17 cellular contexts compared by ENCODE assay signal in genomic region chr7:90705391-90706066, GRCh38.
DNase-seq lines count a peak whose midpoint lies in the region; ATAC-seq and TF ChIP-seq lines count a peak whose summit lies in the region.
"Had no signal": no experiment of that assay in that cellular context is flagged by ENCODE, and none has a peak within 500 bp of the region (broad histone marks: within the 10 kb centered on the region; RNA-seq: fewer than 3 reads in every experiment).

No MANE protein-coding gene starts in this region.

- H4K20me1 ChIP-seq in osteoblast (ENCODE audit: insufficient read depth, low read length): peaks cover 16% of the 10 kb centered on the region

- H3K9me3 ChIP-seq in left lung: no peaks in the 10 kb centered on the region
- no peaks in the 10 kb centered on the region for H3K9me3 ChIP-seq in osteoblast (ENCODE audit: low read depth, low read length)
- H3K9me3 ChIP-seq: BE2C had no signal

- H3K4me3 ChIP-seq in left lung: no peak overlapping the region
- H3K4me3 ChIP-seq in osteoblast (ENCODE audit: insufficient read depth, low read length): no peak overlapping the region
- H3K4me3 ChIP-seq: PC-9 had no signal

- no peaks in the 10 kb centered on the region for H3K27me3 Mint-ChIP-seq in stimulated activated memory B cell treated with anti-CD40 and anti-IgM and Interleukin-4, amounts not matched to agents 10 μg/mL and 1 μg/mL and 100 μg/mL, for 72 hours

- H3K4me1 ChIP-seq in left lung: peaks cover 4 to 15% of the 10 kb centered on the region in 2 donors
- peaks cover 21% of the 10 kb centered on the region for H3K4me1 ChIP-seq in osteoblast (ENCODE audit: insufficient read depth, low read length)
- H3K4me1 ChIP-seq: BE2C had no signal

- H3K36me3 ChIP-seq in left lung (no peaks in the 10 kb centered on the region), osteoblast (ENCODE audit: insufficient read depth, low read length) (no peaks in the 10 kb centered on the region)
- H3K36me3 ChIP-seq: BE2C had no signal

- H3K4me2 ChIP-seq in osteoblast (ENCODE audit: insufficient read depth, low read length): no peak overlapping the region
- H3K4me2 ChIP-seq: PC-9 had no signal

- intact Hi-C loops in left lung (cut with DNase I) (no loop called here), cardiac septum (cut with DNase I) (no loop called here)

- no peak overlapping the region for H2AFZ ChIP-seq in osteoblast (ENCODE audit: low read length)
- H2AFZ ChIP-seq: PC-9 had no signal

- peak; percentile 25 for DNase-seq in NCI-H748 (lab: John Stamatoyannopoulos, UW; ENCODE audit: unreplicated experiment)
- no peak for DNase-seq in NCI-H748 treated with DMSO at 0.1 percent for 48 hours (lab: John Stamatoyannopoulos, UW)
- peak; percentile 27 for DNase-seq in NCI-H69 (lab: John Stamatoyannopoulos, UW)
- DNase-seq in left lung: no peak
- no peak for DNase-seq in osteoblast (ENCODE audit: insufficient read length, low spot score, missing footprints)
- no peak for DNase-seq in cardiac septum (ENCODE audit: low spot score)
- DNase-seq: BE2C; Calu3; CD4-positive, alpha-beta memory T cell; HFFc6; NCI-H1048; NCI-H2081 treated with DMSO at 0.1 percent for 48 hours; NCI-H446 treated with DMSO at 0.1 percent for 48 hours; PC-9; SW 1271 had no signal

- peaks cover 28% of the 10 kb centered on the region for H3K79me2 ChIP-seq in osteoblast (ENCODE audit: insufficient read depth, low read length)

- no peak overlapping the region for H3K27ac ChIP-seq in left lung
- no peak overlapping the region for H3K27ac ChIP-seq in osteoblast (ENCODE audit: low read depth, low read length)
- H3K27ac ChIP-seq: PC-9 had no signal

- H3K9me3 Mint-ChIP-seq in stimulated activated memory B cell treated with anti-CD40 and anti-IgM and Interleukin-4, amounts not matched to agents 10 μg/mL and 1 μg/mL and 100 μg/mL, for 72 hours: no peaks in the 10 kb centered on the region
- H3K9me3 Mint-ChIP-seq: HFFc6 had no signal

- peak; percentile 36 for ATAC-seq in left lung
- no peak for ATAC-seq in stimulated activated memory B cell treated with anti-CD40 and anti-IgM and Interleukin-4, amounts not matched to agents 10 μg/mL and 1 μg/mL and 100 μg/mL, for 72 hours
- no peak for ATAC-seq in GM18517 (IDR thresholded peaks at IDR 0.05; ENCODE audit: unreplicated experiment)

- H3K4me1 Mint-ChIP-seq in stimulated activated memory B cell treated with anti-CD40 and anti-IgM and Interleukin-4, amounts not matched to agents 10 μg/mL and 1 μg/mL and 100 μg/mL, for 72 hours: peaks cover 63% of the 10 kb centered on the region

- TF ChIP-seq CTCF in left lung (IDR thresholded peaks at IDR 0.05) (no peak), osteoblast (IDR thresholded peaks at IDR 0.05; ENCODE audit: extremely low read depth, low read depth, low read length) (no peak)

- H3K27ac Mint-ChIP-seq in stimulated activated memory B cell treated with anti-CD40 and anti-IgM and Interleukin-4, amounts not matched to agents 10 μg/mL and 1 μg/mL and 100 μg/mL, for 72 hours: peak overlapping the region; percentile 92
- H3K27ac Mint-ChIP-seq: CD4-positive, alpha-beta memory T cell had no signal

- no peak overlapping the region for H3K4me3 Mint-ChIP-seq in stimulated activated memory B cell treated with anti-CD40 and anti-IgM and Interleukin-4, amounts not matched to agents 10 μg/mL and 1 μg/mL and 100 μg/mL, for 72 hours
- H3K4me3 Mint-ChIP-seq: CD4-positive, alpha-beta memory T cell; HFFc6 had no signal

- H3K36me3 Mint-ChIP-seq in stimulated activated memory B cell treated with anti-CD40 and anti-IgM and Interleukin-4, amounts not matched to agents 10 μg/mL and 1 μg/mL and 100 μg/mL, for 72 hours: no peaks in the 10 kb centered on the region
- H3K36me3 Mint-ChIP-seq: CD4-positive, alpha-beta memory T cell had no signal

- no peaks in the 10 kb centered on the region for H3K27me3 ChIP-seq in left lung
- no peaks in the 10 kb centered on the region for H3K27me3 ChIP-seq in osteoblast (ENCODE audit: insufficient read depth, low read length)
- H3K27me3 ChIP-seq: BE2C had no signal

Comparison
In these comparisons a context has a peak if more than half of its experiments do, and no peak if none do; other contexts are left out.
1. DNase-seq: peak in NCI-H748 (single experiment) and NCI-H69 (single experiment); none in NCI-H748 treated with DMSO at 0.1 percent for 48 hours (single experiment), left lung (0 of 2), osteoblast (single experiment) and cardiac septum (single experiment).